Comparison of ENCODE assay signal across 2 cellular contexts in genomic region chr5:173331287-173331686, GRCh38.
TF ChIP-seq lines count a peak whose summit lies in the region.

No MANE protein-coding gene starts in this region.

TF ChIP-seq in GM23338, 12 proteins besides CTCF, POLR2A, EP300 and RAD21:
- TF ChIP-seq, protein P1, sequence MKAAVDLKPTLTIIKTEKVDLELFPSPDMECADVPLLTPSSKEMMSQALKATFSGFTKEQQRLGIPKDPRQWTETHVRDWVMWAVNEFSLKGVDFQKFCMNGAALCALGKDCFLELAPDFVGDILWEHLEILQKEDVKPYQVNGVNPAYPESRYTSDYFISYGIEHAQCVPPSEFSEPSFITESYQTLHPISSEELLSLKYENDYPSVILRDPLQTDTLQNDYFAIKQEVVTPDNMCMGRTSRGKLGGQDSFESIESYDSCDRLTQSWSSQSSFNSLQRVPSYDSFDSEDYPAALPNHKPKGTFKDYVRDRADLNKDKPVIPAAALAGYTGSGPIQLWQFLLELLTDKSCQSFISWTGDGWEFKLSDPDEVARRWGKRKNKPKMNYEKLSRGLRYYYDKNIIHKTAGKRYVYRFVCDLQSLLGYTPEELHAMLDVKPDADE (IDR thresholded peaks at IDR 0.05): no peak
- TF ChIP-seq NANOG (IDR thresholded peaks at IDR 0.05; ENCODE audit: borderline replicate concordance) (no peak), CREB1 (CRISPR knock-in tag; IDR thresholded peaks at IDR 0.05; ENCODE audit: low read depth) (no peak), JUNB (IDR thresholded peaks at IDR 0.05; ENCODE audit: unreplicated experiment) (no peak), ZNF114 (CRISPR knock-in tag; IDR thresholded peaks at IDR 0.05) (no peak), EZH2 (IDR thresholded peaks at IDR 0.05; ENCODE audit: low read depth, unreplicated experiment) (no peak), EZH2phosphoT487 (IDR thresholded peaks at IDR 0.05; ENCODE audit: unreplicated experiment) (no peak), POLR2AphosphoS5 (IDR thresholded peaks at IDR 0.05; ENCODE audit: low read depth) (no peak), STAT1 (IDR thresholded peaks at IDR 0.05; ENCODE audit: unreplicated experiment) (no peak), ZNF331 (CRISPR knock-in tag; IDR thresholded peaks at IDR 0.05; ENCODE audit: low read depth) (no peak)
- TF ChIP-seq, protein P2, sequence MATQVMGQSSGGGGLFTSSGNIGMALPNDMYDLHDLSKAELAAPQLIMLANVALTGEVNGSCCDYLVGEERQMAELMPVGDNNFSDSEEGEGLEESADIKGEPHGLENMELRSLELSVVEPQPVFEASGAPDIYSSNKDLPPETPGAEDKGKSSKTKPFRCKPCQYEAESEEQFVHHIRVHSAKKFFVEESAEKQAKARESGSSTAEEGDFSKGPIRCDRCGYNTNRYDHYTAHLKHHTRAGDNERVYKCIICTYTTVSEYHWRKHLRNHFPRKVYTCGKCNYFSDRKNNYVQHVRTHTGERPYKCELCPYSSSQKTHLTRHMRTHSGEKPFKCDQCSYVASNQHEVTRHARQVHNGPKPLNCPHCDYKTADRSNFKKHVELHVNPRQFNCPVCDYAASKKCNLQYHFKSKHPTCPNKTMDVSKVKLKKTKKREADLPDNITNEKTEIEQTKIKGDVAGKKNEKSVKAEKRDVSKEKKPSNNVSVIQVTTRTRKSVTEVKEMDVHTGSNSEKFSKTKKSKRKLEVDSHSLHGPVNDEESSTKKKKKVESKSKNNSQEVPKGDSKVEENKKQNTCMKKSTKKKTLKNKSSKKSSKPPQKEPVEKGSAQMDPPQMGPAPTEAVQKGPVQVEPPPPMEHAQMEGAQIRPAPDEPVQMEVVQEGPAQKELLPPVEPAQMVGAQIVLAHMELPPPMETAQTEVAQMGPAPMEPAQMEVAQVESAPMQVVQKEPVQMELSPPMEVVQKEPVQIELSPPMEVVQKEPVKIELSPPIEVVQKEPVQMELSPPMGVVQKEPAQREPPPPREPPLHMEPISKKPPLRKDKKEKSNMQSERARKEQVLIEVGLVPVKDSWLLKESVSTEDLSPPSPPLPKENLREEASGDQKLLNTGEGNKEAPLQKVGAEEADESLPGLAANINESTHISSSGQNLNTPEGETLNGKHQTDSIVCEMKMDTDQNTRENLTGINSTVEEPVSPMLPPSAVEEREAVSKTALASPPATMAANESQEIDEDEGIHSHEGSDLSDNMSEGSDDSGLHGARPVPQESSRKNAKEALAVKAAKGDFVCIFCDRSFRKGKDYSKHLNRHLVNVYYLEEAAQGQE (IDR thresholded peaks at IDR 0.05; ENCODE audit: unreplicated experiment): no peak
- TF ChIP-seq, protein P3, sequence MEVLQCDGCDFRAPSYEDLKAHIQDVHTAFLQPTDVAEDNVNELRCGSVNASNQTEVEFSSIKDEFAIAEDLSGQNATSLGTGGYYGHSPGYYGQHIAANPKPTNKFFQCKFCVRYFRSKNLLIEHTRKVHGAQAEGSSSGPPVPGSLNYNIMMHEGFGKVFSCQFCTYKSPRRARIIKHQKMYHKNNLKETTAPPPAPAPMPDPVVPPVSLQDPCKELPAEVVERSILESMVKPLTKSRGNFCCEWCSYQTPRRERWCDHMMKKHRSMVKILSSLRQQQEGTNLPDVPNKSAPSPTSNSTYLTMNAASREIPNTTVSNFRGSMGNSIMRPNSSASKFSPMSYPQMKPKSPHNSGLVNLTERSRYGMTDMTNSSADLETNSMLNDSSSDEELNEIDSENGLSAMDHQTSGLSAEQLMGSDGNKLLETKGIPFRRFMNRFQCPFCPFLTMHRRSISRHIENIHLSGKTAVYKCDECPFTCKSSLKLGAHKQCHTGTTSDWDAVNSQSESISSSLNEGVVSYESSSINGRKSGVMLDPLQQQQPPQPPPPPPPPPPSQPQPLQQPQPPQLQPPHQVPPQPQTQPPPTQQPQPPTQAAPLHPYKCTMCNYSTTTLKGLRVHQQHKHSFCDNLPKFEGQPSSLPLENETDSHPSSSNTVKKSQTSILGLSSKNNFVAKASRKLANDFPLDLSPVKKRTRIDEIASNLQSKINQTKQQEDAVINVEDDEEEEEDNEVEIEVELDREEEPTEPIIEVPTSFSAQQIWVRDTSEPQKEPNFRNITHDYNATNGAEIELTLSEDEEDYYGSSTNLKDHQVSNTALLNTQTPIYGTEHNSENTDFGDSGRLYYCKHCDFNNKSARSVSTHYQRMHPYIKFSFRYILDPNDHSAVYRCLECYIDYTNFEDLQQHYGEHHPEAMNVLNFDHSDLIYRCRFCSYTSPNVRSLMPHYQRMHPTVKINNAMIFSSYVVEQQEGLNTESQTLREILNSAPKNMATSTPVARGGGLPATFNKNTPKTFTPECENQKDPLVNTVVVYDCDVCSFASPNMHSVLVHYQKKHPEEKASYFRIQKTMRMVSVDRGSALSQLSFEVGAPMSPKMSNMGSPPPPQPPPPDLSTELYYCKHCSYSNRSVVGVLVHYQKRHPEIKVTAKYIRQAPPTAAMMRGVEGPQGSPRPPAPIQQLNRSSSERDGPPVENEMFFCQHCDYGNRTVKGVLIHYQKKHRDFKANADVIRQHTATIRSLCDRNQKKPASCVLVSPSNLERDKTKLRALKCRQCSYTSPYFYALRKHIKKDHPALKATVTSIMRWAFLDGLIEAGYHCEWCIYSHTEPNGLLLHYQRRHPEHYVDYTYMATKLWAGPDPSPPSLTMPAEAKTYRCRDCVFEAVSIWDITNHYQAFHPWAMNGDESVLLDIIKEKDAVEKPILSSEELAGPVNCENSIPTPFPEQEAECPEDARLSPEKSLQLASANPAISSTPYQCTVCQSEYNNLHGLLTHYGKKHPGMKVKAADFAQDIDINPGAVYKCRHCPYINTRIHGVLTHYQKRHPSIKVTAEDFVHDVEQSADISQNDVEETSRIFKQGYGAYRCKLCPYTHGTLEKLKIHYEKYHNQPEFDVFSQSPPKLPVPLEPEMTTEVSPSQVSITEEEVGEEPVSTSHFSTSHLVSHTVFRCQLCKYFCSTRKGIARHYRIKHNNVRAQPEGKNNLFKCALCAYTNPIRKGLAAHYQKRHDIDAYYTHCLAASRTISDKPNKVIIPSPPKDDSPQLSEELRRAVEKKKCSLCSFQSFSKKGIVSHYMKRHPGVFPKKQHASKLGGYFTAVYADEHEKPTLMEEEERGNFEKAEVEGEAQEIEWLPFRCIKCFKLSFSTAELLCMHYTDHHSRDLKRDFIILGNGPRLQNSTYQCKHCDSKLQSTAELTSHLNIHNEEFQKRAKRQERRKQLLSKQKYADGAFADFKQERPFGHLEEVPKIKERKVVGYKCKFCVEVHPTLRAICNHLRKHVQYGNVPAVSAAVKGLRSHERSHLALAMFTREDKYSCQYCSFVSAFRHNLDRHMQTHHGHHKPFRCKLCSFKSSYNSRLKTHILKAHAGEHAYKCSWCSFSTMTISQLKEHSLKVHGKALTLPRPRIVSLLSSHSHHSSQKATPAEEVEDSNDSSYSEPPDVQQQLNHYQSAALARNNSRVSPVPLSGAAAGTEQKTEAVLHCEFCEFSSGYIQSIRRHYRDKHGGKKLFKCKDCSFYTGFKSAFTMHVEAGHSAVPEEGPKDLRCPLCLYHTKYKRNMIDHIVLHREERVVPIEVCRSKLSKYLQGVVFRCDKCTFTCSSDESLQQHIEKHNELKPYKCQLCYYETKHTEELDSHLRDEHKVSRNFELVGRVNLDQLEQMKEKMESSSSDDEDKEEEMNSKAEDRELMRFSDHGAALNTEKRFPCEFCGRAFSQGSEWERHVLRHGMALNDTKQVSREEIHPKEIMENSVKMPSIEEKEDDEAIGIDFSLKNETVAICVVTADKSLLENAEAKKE (CRISPR knock-in tag; IDR thresholded peaks at IDR 0.05): no peak

TF ChIP-seq in SK-N-SH, 30 proteins besides CTCF, POLR2A, EP300 and RAD21:
- no peak for TF ChIP-seq ELF1 (IDR thresholded peaks at IDR 0.05)
- TF ChIP-seq MXI1 (IDR thresholded peaks at IDR 0.05; ENCODE audit: low read depth, low read length): no peak
- no peak for TF ChIP-seq CHD2 (IDR thresholded peaks at IDR 0.05; ENCODE audit: low read length, partially characterized antibody)
- TF ChIP-seq EZH2phosphoT487 (IDR thresholded peaks at IDR 0.05; ENCODE audit: borderline replicate concordance, low read depth): no peak
- TF ChIP-seq NRF1 (IDR thresholded peaks at IDR 0.05; ENCODE audit: low read depth, low read length): no peak
- no peak for TF ChIP-seq GABPA (IDR thresholded peaks at IDR 0.05; ENCODE audit: low read depth)
- TF ChIP-seq JUND (IDR thresholded peaks at IDR 0.05): no peak
- no peak for TF ChIP-seq MEF2A (IDR thresholded peaks at IDR 0.05; ENCODE audit: borderline replicate concordance, low read depth)
- TF ChIP-seq, protein P4, sequence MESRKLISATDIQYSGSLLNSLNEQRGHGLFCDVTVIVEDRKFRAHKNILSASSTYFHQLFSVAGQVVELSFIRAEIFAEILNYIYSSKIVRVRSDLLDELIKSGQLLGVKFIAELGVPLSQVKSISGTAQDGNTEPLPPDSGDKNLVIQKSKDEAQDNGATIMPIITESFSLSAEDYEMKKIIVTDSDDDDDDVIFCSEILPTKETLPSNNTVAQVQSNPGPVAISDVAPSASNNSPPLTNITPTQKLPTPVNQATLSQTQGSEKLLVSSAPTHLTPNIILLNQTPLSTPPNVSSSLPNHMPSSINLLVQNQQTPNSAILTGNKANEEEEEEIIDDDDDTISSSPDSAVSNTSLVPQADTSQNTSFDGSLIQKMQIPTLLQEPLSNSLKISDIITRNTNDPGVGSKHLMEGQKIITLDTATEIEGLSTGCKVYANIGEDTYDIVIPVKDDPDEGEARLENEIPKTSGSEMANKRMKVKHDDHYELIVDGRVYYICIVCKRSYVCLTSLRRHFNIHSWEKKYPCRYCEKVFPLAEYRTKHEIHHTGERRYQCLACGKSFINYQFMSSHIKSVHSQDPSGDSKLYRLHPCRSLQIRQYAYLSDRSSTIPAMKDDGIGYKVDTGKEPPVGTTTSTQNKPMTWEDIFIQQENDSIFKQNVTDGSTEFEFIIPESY (IDR thresholded peaks at IDR 0.05; ENCODE audit: borderline replicate concordance, low read depth): no peak
- TF ChIP-seq, protein P5, sequence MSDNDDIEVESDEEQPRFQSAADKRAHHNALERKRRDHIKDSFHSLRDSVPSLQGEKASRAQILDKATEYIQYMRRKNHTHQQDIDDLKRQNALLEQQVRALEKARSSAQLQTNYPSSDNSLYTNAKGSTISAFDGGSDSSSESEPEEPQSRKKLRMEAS (IDR thresholded peaks at IDR 0.05; ENCODE audit: low read depth): no peak
- TF ChIP-seq GATA2 (CRISPR knock-in tag; IDR thresholded peaks at IDR 0.05): no peak
